9 cellular contexts compared by ENCODE assay signal in the genomic region with DNA sequence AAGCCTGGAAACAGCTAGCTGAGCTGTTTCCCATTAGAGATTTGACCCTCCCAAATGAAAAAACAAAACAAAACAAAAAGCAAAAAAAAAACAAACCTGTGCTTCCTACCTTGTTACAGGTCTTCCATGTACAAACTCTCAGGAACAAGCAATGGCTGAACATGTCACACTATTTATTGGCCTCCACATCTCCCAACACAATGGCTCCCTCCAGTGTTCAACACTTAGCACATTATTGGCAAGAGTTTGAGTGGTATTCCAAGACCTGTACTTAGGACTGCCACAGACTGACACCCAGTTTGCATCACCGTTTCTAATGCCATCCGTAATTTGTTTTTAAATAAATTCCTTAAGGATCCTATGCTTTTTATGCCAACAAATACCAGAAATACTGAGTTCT.
A peak's percentile ranks its signal among the peaks of the same experiment; 100 is the strongest.
DNase-seq lines count a peak whose midpoint lies in the region; ATAC-seq and TF ChIP-seq lines count a peak whose summit lies in the region.
"Had no signal": no experiment of that assay in that cellular context is flagged by ENCODE, and none has a peak within 500 bp of the region (broad histone marks: within the 10 kb centered on the region; RNA-seq: fewer than 3 reads in every experiment).

No MANE protein-coding gene starts in this region.

- peak; percentile 8 for DNase-seq in COLO668 (lab: John Stamatoyannopoulos, UW; ENCODE audit: unreplicated experiment)
- peak; percentile 18 for DNase-seq in NCI-H1092 (lab: John Stamatoyannopoulos, UW)
- DNase-seq in SW 1271 (lab: John Stamatoyannopoulos, UW): peak; percentile 2 to 27
- peak; percentile 13 for DNase-seq in iris pigment epithelial cell (ENCODE audit: low read depth)
- no peak for DNase-seq in epidermal melanocyte (ENCODE audit: insufficient read length, low spot score)
- DNase-seq in activated naive CD4-positive, alpha-beta T cell treated with Interleukin-2 at 50 U/mL for 16 hours: no peak
- DNase-seq in suprapubic skin (ENCODE audit: low spot score in 2 of 2): no peak
- DNase-seq: activated naive CD8-positive, alpha-beta T cell treated with anti-CD3 and anti-CD28 coated beads, Interleukin-2, amount 10 ng/mL, durations not matched to agents 7 days and 5 days had no signal

- H3K4me3 ChIP-seq in suprapubic skin: no peak overlapping the region

- H3K4me1 ChIP-seq in suprapubic skin: no peaks in the 10 kb centered on the region

- H3K9me3 ChIP-seq in suprapubic skin: no peaks in the 10 kb centered on the region

- H3K27ac ChIP-seq in suprapubic skin: no peak overlapping the region

- no peak for TF ChIP-seq POLR2A in suprapubic skin (IDR thresholded peaks at IDR 0.05)

- 43% methylated on average over 2 of the region's 2 CpGs for WGBS in suprapubic skin

- H3K36me3 ChIP-seq in suprapubic skin: no peaks in the 10 kb centered on the region

- no peaks in the 10 kb centered on the region for H3K27me3 ChIP-seq in suprapubic skin

- TF ChIP-seq CTCF in suprapubic skin (IDR thresholded peaks at IDR 0.05): no peak

- no peak for TF ChIP-seq EP300 in suprapubic skin (IDR thresholded peaks at IDR 0.05)

- ATAC-seq in GM21381 (IDR thresholded peaks at IDR 0.05; ENCODE audit: unreplicated experiment): peak; percentile 52

Comparison
In these comparisons a context has a peak if more than half of its experiments do, and no peak if none do; other contexts are left out.
1. DNase-seq: peak in COLO668 (single experiment), NCI-H1092 (single experiment), SW 1271 (2 of 2) and iris pigment epithelial cell (single experiment); none in epidermal melanocyte (single experiment), activated naive CD4-positive, alpha-beta T cell treated with Interleukin-2 at 50 U/mL for 16 hours (single experiment) and suprapubic skin (0 of 2).